Comparison of ENCODE assay signal across 8 cellular contexts in genomic region chr19:16605552-16605951, GRCh38. TPM values are rescaled to one million over a fixed set of nuclear protein-coding genes. Genes with fewer than 3 reads are reported as not detected.
DNase-seq lines count a peak whose midpoint lies in the region; ATAC-seq lines count a peak whose summit lies in the region.
"Had no signal": no experiment of that assay in that cellular context is flagged by ENCODE, and none has a peak within 500 bp of the region (broad histone marks: within the 10 kb centered on the region; RNA-seq: fewer than 3 reads in every experiment).

No MANE protein-coding gene starts in this region.

- peak overlapping the region; percentile 13 for H3K27ac Mint-ChIP-seq in T-helper 1 cell treated with Interleukin-12 subunit alpha and Interleukin-12 subunit beta and Interleukin-4 antibody, amounts not matched to agents 30 μg/mL and 1 μg/mL, for 36 hours
- H3K27ac Mint-ChIP-seq in stimulated activated memory B cell treated with anti-CD40 and anti-IgM and Interleukin-4, amounts not matched to agents 10 μg/mL and 1 μg/mL and 100 μg/mL, for 72 hours: peak overlapping the region; percentile 72

- no peaks in the 10 kb centered on the region for H3K9me3 Mint-ChIP-seq in T-helper 1 cell treated with Interleukin-12 subunit alpha and Interleukin-12 subunit beta and Interleukin-4 antibody, amounts not matched to agents 30 μg/mL and 1 μg/mL, for 36 hours
- no peaks in the 10 kb centered on the region for H3K9me3 Mint-ChIP-seq in stimulated activated memory B cell treated with anti-CD40 and anti-IgM and Interleukin-4, amounts not matched to agents 10 μg/mL and 1 μg/mL and 100 μg/mL, for 72 hours

- DNase-seq in T-helper 1 cell: no peak
- DNase-seq in NCI-H748 treated with DMSO at 0.1 percent for 48 hours (lab: John Stamatoyannopoulos, UW): no peak
- no peak for DNase-seq in NOMO-1 treated with DMSO at 0.1 percent for 48 hours (lab: John Stamatoyannopoulos, UW; ENCODE audit: unreplicated experiment)
- DNase-seq: activated CD4-positive, CD25-positive, alpha-beta regulatory T cell; aorta had no signal

- peak; percentile 13 for ATAC-seq in esophagus mucosa
- no peak for ATAC-seq in stimulated activated memory B cell treated with anti-CD40 and anti-IgM and Interleukin-4, amounts not matched to agents 10 μg/mL and 1 μg/mL and 100 μg/mL, for 72 hours

- H3K4me1 Mint-ChIP-seq in T-helper 1 cell treated with Interleukin-12 subunit alpha and Interleukin-12 subunit beta and Interleukin-4 antibody, amounts not matched to agents 30 μg/mL and 1 μg/mL, for 36 hours (ENCODE audit: low read depth): peaks cover 27% of the 10 kb centered on the region
- H3K4me1 Mint-ChIP-seq in stimulated activated memory B cell treated with anti-CD40 and anti-IgM and Interleukin-4, amounts not matched to agents 10 μg/mL and 1 μg/mL and 100 μg/mL, for 72 hours: peaks cover 62% of the 10 kb centered on the region

- peaks cover 7% of the 10 kb centered on the region for H3K36me3 Mint-ChIP-seq in T-helper 1 cell treated with Interleukin-12 subunit alpha and Interleukin-12 subunit beta and Interleukin-4 antibody, amounts not matched to agents 30 μg/mL and 1 μg/mL, for 36 hours (ENCODE audit: low read depth)
- H3K36me3 Mint-ChIP-seq in stimulated activated memory B cell treated with anti-CD40 and anti-IgM and Interleukin-4, amounts not matched to agents 10 μg/mL and 1 μg/mL and 100 μg/mL, for 72 hours: peaks cover 5% of the 10 kb centered on the region

- no peaks in the 10 kb centered on the region for H3K27me3 Mint-ChIP-seq in T-helper 1 cell treated with Interleukin-12 subunit alpha and Interleukin-12 subunit beta and Interleukin-4 antibody, amounts not matched to agents 30 μg/mL and 1 μg/mL, for 36 hours (ENCODE audit: low read depth)
- no peaks in the 10 kb centered on the region for H3K27me3 Mint-ChIP-seq in stimulated activated memory B cell treated with anti-CD40 and anti-IgM and Interleukin-4, amounts not matched to agents 10 μg/mL and 1 μg/mL and 100 μg/mL, for 72 hours

- H3K4me3 Mint-ChIP-seq in T-helper 1 cell treated with Interleukin-12 subunit alpha and Interleukin-12 subunit beta and Interleukin-4 antibody, amounts not matched to agents 30 μg/mL and 1 μg/mL, for 36 hours: no peak overlapping the region
- H3K4me3 Mint-ChIP-seq in stimulated activated memory B cell treated with anti-CD40 and anti-IgM and Interleukin-4, amounts not matched to agents 10 μg/mL and 1 μg/mL and 100 μg/mL, for 72 hours: no peak overlapping the region

RNA-seq across cellular contexts. Expression of gene MED26, which starts 22.5 kb away (rescaled TPM):
- 6.3 TPM for total RNA-seq in esophagus mucosa

RNA-seq across cellular contexts. Expression of gene SLC35E1, which starts 33.3 kb away (rescaled TPM):
- 28.4 TPM for total RNA-seq in esophagus mucosa

RNA-seq across cellular contexts. Expression of gene SMIM7, which starts 54.4 kb away (rescaled TPM):
- total RNA-seq in esophagus mucosa: 50.3 TPM

RNA-seq across cellular contexts. Expression of gene TMEM38A, which starts 55.4 kb away (rescaled TPM):
- total RNA-seq in esophagus mucosa: 1.6 TPM
